In the genomic region with DNA sequence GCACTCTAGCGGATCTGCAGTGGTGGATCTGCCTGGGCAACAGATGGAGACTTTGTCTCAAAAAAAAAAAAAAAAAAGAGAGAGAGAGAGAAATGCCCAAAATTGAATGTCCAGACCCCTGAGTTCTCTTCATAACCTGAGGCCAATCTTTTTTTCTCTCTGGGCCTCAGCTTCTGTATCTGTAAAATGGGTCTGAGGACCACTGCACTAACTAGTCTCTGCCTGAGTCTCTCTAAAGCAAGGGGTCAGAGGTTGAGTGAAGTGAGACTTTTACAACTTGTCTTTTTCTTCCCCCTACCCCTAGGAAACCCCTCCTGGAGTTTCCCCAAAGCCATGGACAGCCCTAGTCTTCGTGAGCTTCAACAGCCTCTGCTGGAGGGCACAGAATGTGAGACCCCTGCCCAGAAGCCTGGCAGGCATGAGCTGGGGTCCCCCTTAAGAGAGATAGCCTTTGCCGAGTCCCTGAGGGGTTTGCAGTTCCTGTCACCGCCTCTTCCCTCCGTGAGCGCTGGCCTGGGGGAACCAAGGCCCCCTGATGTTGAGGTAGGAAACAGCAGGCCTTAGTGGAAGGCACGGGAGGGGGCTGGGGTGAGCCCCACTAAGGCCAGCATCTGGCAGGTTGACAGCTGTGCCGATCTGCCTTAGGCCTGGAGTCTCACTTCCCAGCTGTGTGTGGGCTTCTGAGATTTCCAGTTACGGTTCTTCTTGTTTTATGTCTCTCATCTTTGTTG, we compare ENCODE assay signal across 9 cellular contexts. TPM values are rescaled to one million over a fixed set of nuclear protein-coding genes. Genes with fewer than 3 reads are reported as not detected.
A peak's percentile ranks its signal among the peaks of the same experiment; 100 is the strongest.
DNase-seq lines count a peak whose midpoint lies in the region; ATAC-seq and TF ChIP-seq lines count a peak whose summit lies in the region.
"Had no signal": no experiment of that assay in that cellular context is flagged by ENCODE, and none has a peak within 500 bp of the region (broad histone marks: within the 10 kb centered on the region; RNA-seq: fewer than 3 reads in every experiment).

No MANE protein-coding gene starts in this region.

- peak overlapping the region; percentile 41 for H3K4me2 ChIP-seq in DOHH2 (ENCODE audit: low read length)

- peaks cover 3% of the 10 kb centered on the region for H3F3A ChIP-seq in DOHH2 (ENCODE audit: control insufficient read depth, insufficient read depth)

- H3K36me3 ChIP-seq in DOHH2 (ENCODE audit: control insufficient read depth, low read length): no peaks in the 10 kb centered on the region

- H3K9me3 ChIP-seq in DOHH2 (ENCODE audit: control insufficient read depth, insufficient read depth, low read length): no peaks in the 10 kb centered on the region
- H3K9me3 ChIP-seq: left lung had no signal

- peak overlapping the region; percentile 82 for H3K27ac Mint-ChIP-seq in mesothelial cell of epicardium

- H3K9me2 ChIP-seq in DOHH2 (replicated peaks; ENCODE audit: control insufficient read depth, low read length): no peaks in the 10 kb centered on the region

- ATAC-seq in GM19468 (IDR thresholded peaks at IDR 0.05; ENCODE audit: extremely low read depth, unreplicated experiment) (peak; percentile 33), HG03520 (IDR thresholded peaks at IDR 0.05; ENCODE audit: unreplicated experiment) (no peak), HG03565 (IDR thresholded peaks at IDR 0.05; ENCODE audit: unreplicated experiment) (no peak)
- ATAC-seq: left lung had no signal

- peaks cover 15% of the 10 kb centered on the region for H3K4me1 Mint-ChIP-seq in mesothelial cell of epicardium

- no peak overlapping the region for H3K27ac ChIP-seq in DOHH2 (ENCODE audit: low read depth, low read length)
- peak overlapping the region; percentile 91 for H3K27ac ChIP-seq in RWPE1

- peaks cover 6% of the 10 kb centered on the region for H3K36me3 Mint-ChIP-seq in mesothelial cell of epicardium

- no peaks in the 10 kb centered on the region for H3K79me2 ChIP-seq in DOHH2 (ENCODE audit: control insufficient read depth, low read length)

- no peak for DNase-seq in RWPE1 (ENCODE audit: low spot score)
- no peak for DNase-seq in mesothelial cell of epicardium (ENCODE audit: low spot score in 2 of 2, unreplicated experiment in 2 of 2)
- DNase-seq in DMS79 (lab: John Stamatoyannopoulos, UW): no peak
- DNase-seq in NCI-H128 (lab: John Stamatoyannopoulos, UW; ENCODE audit: unreplicated experiment): no peak

- H3K27me3 ChIP-seq in DOHH2 (ENCODE audit: control insufficient read depth, low read length): no peaks in the 10 kb centered on the region
- H3K27me3 ChIP-seq: left lung had no signal

- H3K4me3 Mint-ChIP-seq in mesothelial cell of epicardium: peak overlapping the region; percentile 4

- peaks cover 11% of the 10 kb centered on the region for H3K4me1 ChIP-seq in DOHH2 (ENCODE audit: control insufficient read depth, low read length)

- POLR2A ChIA-PET in RWPE1 (lab: Yijun Ruan, JAX; ENCODE audit: low non-redundant PET): no interaction called here

- CTCF ChIA-PET in RWPE1 (lab: Yijun Ruan, JAX): no interaction called here

- H3K4me3 ChIP-seq in DOHH2 (ENCODE audit: low read length): no peak overlapping the region
- H3K4me3 ChIP-seq: left lung had no signal

- TF ChIP-seq CTCF in DOHH2 (IDR thresholded peaks at IDR 0.05; ENCODE audit: low read depth, low read length, poor library complexity, severe bottlenecking) (peak; percentile 65), RWPE1 (conservative IDR thresholded peaks at IDR 0.05; ENCODE audit: low read depth) (no peak), mesothelial cell of epicardium (IDR thresholded peaks at IDR 0.05; ENCODE audit: unreplicated experiment) (no peak)

- H4K20me1 ChIP-seq in DOHH2 (ENCODE audit: control insufficient read depth, insufficient read depth, low read depth, low read length): no peaks in the 10 kb centered on the region

- H3K9me3 Mint-ChIP-seq in mesothelial cell of epicardium: no peaks in the 10 kb centered on the region

- H3K27me3 Mint-ChIP-seq in mesothelial cell of epicardium (ENCODE audit: low read depth): no peaks in the 10 kb centered on the region

RNA-seq across cellular contexts. Expression of a gene that starts 1.8 kb away (rescaled TPM):
- 16.2 to 19.7 TPM (median 18.3 TPM) in 3 replicates for total RNA-seq in mesothelial cell of epicardium

RNA-seq across cellular contexts. Expression of a gene that starts 14.2 kb away (rescaled TPM):
- total RNA-seq in mesothelial cell of epicardium: 4.8 to 5.6 TPM (median 5.5 TPM) in 3 replicates

RNA-seq across cellular contexts. Expression of a gene that starts 19.0 kb away (rescaled TPM):
- total RNA-seq in mesothelial cell of epicardium: 12.2 to 17.0 TPM (median 12.5 TPM) in 3 replicates

RNA-seq across cellular contexts. Expression of a gene that starts 19.5 kb away (rescaled TPM):
- 22.6 to 27.2 TPM (median 22.8 TPM) in 3 replicates for total RNA-seq in mesothelial cell of epicardium

RNA-seq across cellular contexts. Expression of a gene that starts 24.4 kb away (rescaled TPM):
- total RNA-seq in mesothelial cell of epicardium: 24.9 to 26.5 TPM (median 25.2 TPM) in 3 replicates
